24 cellular contexts compared by ENCODE assay signal in genomic region chr1:211814313-211814712, GRCh38.
"Had no signal": no experiment of that assay in that cellular context is flagged by ENCODE, and none has a peak within 500 bp of the region (broad histone marks: within the 10 kb centered on the region; RNA-seq: fewer than 3 reads in every experiment).

No MANE protein-coding gene starts in this region.

- H3K27ac ChIP-seq: ascending aorta, cardiac muscle cell, RWPE1, WERI-Rb-1 had no signal

- DNase-seq: activated CD4-positive, alpha-beta T cell treated with anti-CD3 and anti-CD28 coated beads for 1 hour; activated CD4-positive, alpha-beta T cell treated with anti-CD3 and anti-CD28 coated beads for 48 hours; activated CD4-positive, alpha-beta T cell treated with anti-CD3 and anti-CD28 coated beads, Interleukin-2, amount 50 U/mL, for 48 hours; activated CD4-positive, CD25-positive, alpha-beta regulatory T cell; activated CD8-positive, alpha-beta T cell treated with anti-CD3 and anti-CD28 coated beads, Interleukin-2, amount 10 ng/mL, durations not matched to agents 7 days and 5 days; activated gamma-delta T cell; activated naive CD4-positive, alpha-beta T cell treated with Interleukin-2 at 50 U/mL for 16 hours; activated naive CD8-positive, alpha-beta T cell treated with anti-CD3 and anti-CD28 coated beads, Interleukin-2, amount 10 ng/mL, durations not matched to agents 7 days and 5 days; activated T-cell treated with anti-CD3 and anti-CD28 coated beads, Interleukin-2, amount 50 U/mL, for 24 hours; MM.1S; MV-4-11; NCI-H1092; NCI-H1436 treated with DMSO at 0.1 percent for 48 hours; NCI-H1694 treated with DMSO at 0.1 percent for 48 hours; NCI-H2029; NCI-H345; NCI-H524 treated with DMSO at 0.1 percent for 48 hours; SIG-M5; T1000; WERI-Rb-1 had no signal

- H3K9me3 ChIP-seq: ascending aorta had no signal

- H3K4me3 ChIP-seq: ascending aorta, cardiac muscle cell had no signal

- ATAC-seq: activated CD8-positive, alpha-beta T cell treated with anti-CD3 and anti-CD28 coated beads, Interleukin-2, amount 10 ng/mL, durations not matched to agents 7 days and 5 days; Panc1 had no signal

- H3K27me3 ChIP-seq: ascending aorta, cardiac muscle cell had no signal
